8 cellular contexts compared by ENCODE assay signal in the genomic region with DNA sequence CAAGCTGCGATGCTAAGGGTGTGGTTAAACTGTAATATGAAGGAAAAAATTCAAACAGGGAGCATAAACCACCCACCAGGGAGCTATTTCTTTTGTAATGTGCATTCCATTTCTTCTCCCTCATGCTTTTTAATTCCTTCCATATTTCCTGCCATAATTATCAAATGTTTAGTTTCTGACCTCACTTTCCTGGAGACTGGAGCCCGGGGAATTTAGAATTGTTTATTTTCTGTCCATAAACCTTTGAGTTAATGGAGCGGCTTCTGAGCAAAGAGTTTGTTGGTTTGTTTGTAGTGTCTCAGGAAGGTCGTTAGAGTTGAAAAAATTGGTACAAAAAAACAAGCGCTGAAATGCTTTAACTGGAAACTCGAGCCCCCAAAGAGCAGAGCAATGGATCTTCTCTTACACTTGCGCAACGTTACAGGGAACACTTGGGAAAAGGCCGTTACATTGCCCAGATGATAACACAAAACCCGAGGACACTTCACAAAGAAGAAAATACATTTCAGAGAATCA. TPM values are rescaled to one million over a fixed set of nuclear protein-coding genes. Genes with fewer than 3 reads are reported as not detected.
A peak's percentile ranks its signal among the peaks of the same experiment; 100 is the strongest.
DNase-seq lines count a peak whose midpoint lies in the region; ATAC-seq, FAIRE-seq and TF ChIP-seq lines count a peak whose summit lies in the region.

No MANE protein-coding gene starts in this region.

- CTCF ChIA-PET in H1 (lab: Charles Lee; ENCODE audit: partially characterized antibody), result interaction anchor here (0.9 to 13.8 kb wide), 8 partner anchors 12 to 346 kb away, joined by 3 to 294 read pairs (median 3); no protein-coding TSS in a partner anchor

- H3K4me1 ChIP-seq in H1 (replicated peaks in 1 of 4; ENCODE audit: control insufficient read depth in 3 of 4, insufficient read depth in 4 of 4, low read length in 3 of 4) (peaks cover 6 to 23% (median 19%) of the 10 kb centered on the region in 4 experiments; a peak in 5 of 7 replicates), mucosa of stomach (ENCODE audit: control insufficient read depth, insufficient read depth, low read length) (peaks cover 4% of the 10 kb centered on the region), small intestine (ENCODE audit: control insufficient read depth in 2 of 2, insufficient read depth in 1 of 2, low read depth in 1 of 2, low read length in 1 of 2) (no peaks in the 10 kb centered on the region)

- H2BK15ac ChIP-seq in H1 (ENCODE audit: low read length), result no peak overlapping the region

- H4K5ac ChIP-seq in H1 (ENCODE audit: insufficient read length, low read depth, low read length), result no peak overlapping the region

- H2AFZ ChIP-seq in H1 (ENCODE audit: low read length), result no peak overlapping the region

- H3K27me3 ChIP-seq in H1 (replicated peaks in 1 of 4; ENCODE audit: control insufficient read depth in 3 of 4, extremely low read depth in 1 of 4, insufficient read depth in 3 of 4, low read length in 3 of 4), result no peaks in the 10 kb centered on the region
- peaks cover 41% of the 10 kb centered on the region for H3K27me3 ChIP-seq in mucosa of stomach (ENCODE audit: control insufficient read depth, insufficient read depth, low read length)
- H3K27me3 ChIP-seq in small intestine (ENCODE audit: control insufficient read depth in 2 of 2, insufficient read depth in 2 of 2, low read length in 2 of 2), result peaks cover 6 to 8% of the 10 kb centered on the region in 2 donors

- no peak overlapping the region for H2AK5ac ChIP-seq in H1 (ENCODE audit: low read depth, low read length)

- no peak overlapping the region for H3K56ac ChIP-seq in H1 (replicated peaks; ENCODE audit: insufficient read length, low read depth, low read length)

- H3K4me3 ChIP-seq in LNCaP clone FGC (ENCODE audit: low read depth, low read length), result peak overlapping the region; percentile 51
- peak overlapping the region; percentile 74 to 97 (median 87) for H3K4me3 ChIP-seq in H1 (ENCODE audit: extremely low read depth in 1 of 4, insufficient read depth in 2 of 4, low read depth in 3 of 4, low read length in 4 of 4)
- H3K4me3 ChIP-seq in mucosa of stomach (ENCODE audit: low read length), result peak overlapping the region; percentile 14
- peak overlapping the region in 1 of 2 donors; percentile 70 for H3K4me3 ChIP-seq in small intestine (ENCODE audit: low read depth in 1 of 2, low read length in 2 of 2)

- no peak for TF ChIP-seq EP300 in H1 (IDR thresholded peaks at IDR 0.05; ENCODE audit: borderline replicate concordance in 1 of 2, low read depth in 2 of 2, low read length in 2 of 2)

- peak in 1 of 2 experiments; percentile 65; a peak in 1 of 3 replicates for TF ChIP-seq POLR2A in H1 (IDR thresholded peaks at IDR 0.05; ENCODE audit: control extremely low read depth in 1 of 2, low read depth in 2 of 2, low read length in 2 of 2)

- peaks cover 8 to 9% of the 10 kb centered on the region in 2 experiments for H4K20me1 ChIP-seq in H1 (replicated peaks in 1 of 2; ENCODE audit: control insufficient read depth in 1 of 2, insufficient read depth in 2 of 2, low read length in 2 of 2)

- peaks cover 0 to 15% (median 1%) of the 10 kb centered on the region in 4 experiments; a peak in 3 of 8 replicates for H3K36me3 ChIP-seq in H1 (ENCODE audit: control insufficient read depth in 2 of 4, insufficient read depth in 4 of 4, low read length in 3 of 4)
- no peaks in the 10 kb centered on the region for H3K36me3 ChIP-seq in mucosa of stomach (ENCODE audit: control insufficient read depth, insufficient read depth, low read length)
- no peaks in the 10 kb centered on the region for H3K36me3 ChIP-seq in small intestine (ENCODE audit: control insufficient read depth in 2 of 2, insufficient read depth in 2 of 2, low read length in 2 of 2)

- no peak overlapping the region for H2BK12ac ChIP-seq in H1 (ENCODE audit: low read depth, low read length)

- no peak overlapping the region for H2BK120ac ChIP-seq in H1 (replicated peaks; ENCODE audit: low read depth, low read length)

- no peak overlapping the region for H2BK5ac ChIP-seq in H1 (ENCODE audit: low read depth, low read length)

- POLR2A ChIA-PET in H1 (lab: Charles Lee; ENCODE audit: partially characterized antibody), result interaction anchor here (0.8 to 19.9 kb wide), 20 partner anchors 9 to 460 kb away, joined by 3 to 299 read pairs (median 4); partner anchors contain the start of genes GSK3B and LRRC58

- TF ChIP-seq RAD21 in H1 (IDR thresholded peaks at IDR 0.05 in 1 of 2, conservative IDR thresholded peaks at IDR 0.05 in 1 of 2; ENCODE audit: low read depth in 2 of 2, low read length in 2 of 2), result no peak

- WGBS in H1 (ENCODE audit: extremely low coverage in 1 of 2, insufficient coverage in 1 of 2, insufficient read length in 1 of 2, insufficient replicate concordance in 2 of 2, low coverage in 1 of 2, low lambda C conversion rate in 2 of 2, missing lambda C conversion rate in 1 of 2), 2 experiments, result 15% methylated on average over 10 of the region's 10 CpGs; no CpG with 5 or more reads in 1 of the 2 experiments
- 9 to 16% (median 9%) methylated on average over 10 of the region's 10 CpGs for WGBS in small intestine, 3 donors

- FAIRE-seq in H1 (lab: Jason Lieb, UNC) (no peak), small intestine (lab: Jason Lieb, UNC) (no peak)

- H3K79me2 ChIP-seq in H1 (ENCODE audit: control insufficient read depth in 1 of 2, insufficient read depth in 2 of 2, low read length in 2 of 2), result peaks cover 9 to 57% of the 10 kb centered on the region in 2 experiments; a peak in 3 of 4 replicates

- H3K79me1 ChIP-seq in H1 (ENCODE audit: low read depth, low read length), result peaks cover 11% of the 10 kb centered on the region; the same call in 1 of the 2 replicates

- H3K9me3 ChIP-seq in H1 (ENCODE audit: insufficient read depth in 2 of 2, low read depth in 1 of 2, low read length in 1 of 2) (peaks cover 0 to 2% of the 10 kb centered on the region in 2 experiments; a peak in 1 of 4 replicates), mucosa of stomach (ENCODE audit: control insufficient read depth, low read length) (no peaks in the 10 kb centered on the region), small intestine (ENCODE audit: control insufficient read depth, low read depth) (no peaks in the 10 kb centered on the region)

- no peak overlapping the region for H3K23ac ChIP-seq in H1 (ENCODE audit: insufficient read length)

- no peak overlapping the region for H4K91ac ChIP-seq in H1 (replicated peaks; ENCODE audit: insufficient read length, low read length)

- TF ChIP-seq CTCF in LNCaP clone FGC (IDR thresholded peaks at IDR 0.05; ENCODE audit: control insufficient read depth, extremely low read depth, insufficient read depth), result no peak
- TF ChIP-seq CTCF in H1 (IDR thresholded peaks at IDR 0.05; ENCODE audit: control extremely low read depth in 1 of 3, insufficient read depth in 1 of 3, low read depth in 1 of 3, low read length in 3 of 3), result no peak

- H4K8ac ChIP-seq in H1 (ENCODE audit: extremely low read depth, insufficient read depth, low read length), result no peak overlapping the region

- peak overlapping the region; percentile 67 to 92 (median 86) for H3K9ac ChIP-seq in H1 (replicated peaks in 1 of 4; ENCODE audit: extremely low read depth in 1 of 4, low read depth in 3 of 4, low read length in 3 of 4)
- H3K9ac ChIP-seq in mucosa of stomach (ENCODE audit: low read length), result peak overlapping the region; percentile 78

- peak; percentile 77 for DNase-seq in AG08396 (ENCODE audit: low spot score)
- no peak for DNase-seq in LNCaP clone FGC (ENCODE audit: low read depth)
- DNase-seq in H1 (ENCODE audit: low read depth in 1 of 2, low spot score in 2 of 2), result no peak
- DNase-seq in NOMO-1 (lab: John Stamatoyannopoulos, UW; ENCODE audit: unreplicated experiment in 2 of 2), result no peak
- no peak for DNase-seq in medulla oblongata (ENCODE audit: extremely low spot score)
- no peak for DNase-seq in small intestine

- no peak overlapping the region for H3K4ac ChIP-seq in H1 (replicated peaks; ENCODE audit: insufficient read length, low read depth, low read length)

- no peak for ATAC-seq in GM18870 (IDR thresholded peaks at IDR 0.05; ENCODE audit: unreplicated experiment)

- H3K23me2 ChIP-seq in H1 (ENCODE audit: low read depth, low read length), result peaks cover 4% of the 10 kb centered on the region; the same call in 1 of the 2 replicates

- no peak overlapping the region for H2BK20ac ChIP-seq in H1 (ENCODE audit: low read length)

- H3K4me2 ChIP-seq in H1 (ENCODE audit: insufficient read depth in 1 of 2, low read depth in 2 of 2, low read length in 2 of 2), result peak overlapping the region; percentile 66 to 72

- no peak overlapping the region for H3K18ac ChIP-seq in H1 (ENCODE audit: extremely low read depth, low read length)

- H3K14ac ChIP-seq in H1 (ENCODE audit: insufficient read length), result no peak overlapping the region

- H3K27ac ChIP-seq in H1 (ENCODE audit: low read depth, low read length), result no peak overlapping the region; the same call in 1 of the 2 replicates
- H3K27ac ChIP-seq in small intestine (ENCODE audit: low read depth in 1 of 2, low read length in 1 of 2), result peak overlapping the region in 1 of 2 donors; percentile 92

TF ChIP-seq in H1, 55 proteins besides CTCF, POLR2A, EP300 and RAD21 (continues in another document):
- TF ChIP-seq CEBPB (IDR thresholded peaks at IDR 0.05; ENCODE audit: low read depth, low read length), result peak; percentile 93

RNA-seq across cellular contexts. Expression of gene FSTL1, which starts 1.0 kb away (rescaled TPM):
- 502 and 516 TPM in 2 replicates for total RNA-seq in H1 (2021; fragmentation: NEBNext Ultra II Directional; extraction: Animal tissue kit (Norgen Biotek cat#: 25700))
- polyA plus RNA-seq in H1 (2011; rRNA removed) (158 and 168 TPM in 2 replicates), small intestine (10 to 100 TPM in 1 of 3 donors, 1 to 10 TPM in 2; 1.3 to 90.1 (median 2.7) TPM)
- polyA plus RNA-seq in H1 (2011; cell fraction: cytosol; rRNA removed), result 238 TPM
- polyA plus RNA-seq in H1 (2011; cell fraction: nucleus; rRNA removed), result 366 TPM
- polyA plus RNA-seq in H1 (2012, experiment 1 of 2), result 322 to 479 TPM (median 419 TPM) in 4 replicates
- polyA plus RNA-seq in H1 (2012, experiment 2 of 2), result 22.7 TPM
- polyA plus RNA-seq in H1 (2013, experiment 1 of 2), result 296 TPM
- polyA plus RNA-seq in H1 (2013, experiment 2 of 2), result 334 TPM
- 543 and 781 TPM in 2 replicates for polyA minus RNA-seq in H1 (2011; rRNA and poly(A)+ RNA removed)
- polyA minus RNA-seq in H1 (2011; cell fraction: cytosol; rRNA and poly(A)+ RNA removed), result 248 TPM
- polyA minus RNA-seq in H1 (2011; cell fraction: nucleus; rRNA and poly(A)+ RNA removed), result 164 TPM
